ENCODE assay signal across 8 cellular contexts in the genomic region with DNA sequence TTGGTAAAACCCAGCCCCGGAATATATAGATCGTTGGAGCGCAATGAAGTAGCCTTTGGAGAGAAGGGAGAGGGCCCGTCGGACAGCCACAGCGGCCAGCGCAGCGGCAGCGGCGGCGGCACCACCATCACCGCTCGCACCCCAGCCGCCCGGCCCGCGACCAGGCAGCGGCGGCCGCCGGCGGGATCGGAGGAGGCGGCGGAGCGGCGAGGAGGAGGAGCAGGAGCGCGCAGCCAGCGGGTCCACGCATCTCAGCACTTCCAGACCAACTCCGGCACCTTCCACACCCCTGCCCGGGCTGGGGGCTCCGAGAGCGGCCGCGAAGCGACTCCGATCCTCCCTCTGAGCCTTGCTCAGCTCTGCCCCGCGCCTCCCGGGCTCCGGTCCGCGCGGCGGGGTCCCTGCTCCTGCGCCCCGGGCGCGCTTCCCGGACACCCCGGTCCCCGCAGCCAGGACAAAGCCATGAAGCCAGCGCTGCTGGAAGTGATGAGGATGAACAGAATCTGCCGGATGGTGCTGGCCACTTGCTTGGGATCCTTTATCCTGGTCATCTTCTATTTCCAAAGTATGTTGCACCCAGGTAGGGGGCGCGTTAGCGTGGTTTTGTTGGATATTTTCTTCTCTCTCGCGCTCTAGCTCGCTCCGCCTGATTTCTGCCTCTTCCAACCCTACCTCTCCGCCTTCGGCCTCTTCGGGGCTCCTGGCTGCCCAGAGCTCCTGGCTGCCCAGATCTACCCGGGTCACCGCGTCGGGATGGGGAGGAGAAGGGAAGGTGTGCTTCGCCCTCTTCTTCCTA. TPM values are rescaled to one million over a fixed set of nuclear protein-coding genes. Genes with fewer than 3 reads are reported as not detected.
DNase-seq lines count a peak whose midpoint lies in the region; ATAC-seq lines count a peak whose summit lies in the region.

No MANE protein-coding gene starts in this region.

- no peaks in the 10 kb centered on the region for H3K27me3 ChIP-seq in BLaER1 treated with 17β-estradiol and CSF1 and Interleukin-3, amounts not matched to agents 10 nM and 100 nM
- no peaks in the 10 kb centered on the region for H3K27me3 ChIP-seq in effector memory CD4-positive, alpha-beta T cell (replicated peaks; ENCODE audit: control insufficient read depth, insufficient read depth, low read length, poor library complexity, severe bottlenecking)

- peaks cover 3 to 52% (median 43%) of the 10 kb centered on the region in 11 experiments; a peak in 21 of 22 replicates for H4K20me1 ChIP-seq in BLaER1 treated with 17β-estradiol and CSF1 and Interleukin-3, amounts not matched to agents 10 nM and 100 nM

- peak overlapping the region; percentile 73 to 97 (median 94) for H3K27ac ChIP-seq in BLaER1 treated with 17β-estradiol and CSF1 and Interleukin-3, amounts not matched to agents 10 nM and 100 nM
- H3K27ac ChIP-seq in effector memory CD4-positive, alpha-beta T cell (ENCODE audit: insufficient read depth, low read length, poor library complexity, severe bottlenecking) = peak overlapping the region; percentile 88

- H3K4me1 ChIP-seq in BLaER1 treated with 17β-estradiol and CSF1 and Interleukin-3, amounts not matched to agents 10 nM and 100 nM = peaks cover 36 to 45% (median 40%) of the 10 kb centered on the region in 10 experiments
- peaks cover 29% of the 10 kb centered on the region for H3K4me1 ChIP-seq in effector memory CD4-positive, alpha-beta T cell (ENCODE audit: control insufficient read depth, insufficient read depth, low read length, poor library complexity, severe bottlenecking)

- ATAC-seq in GM19023 (IDR thresholded peaks at IDR 0.05; ENCODE audit: unreplicated experiment) (peak; percentile 35), HG03159 (IDR thresholded peaks at IDR 0.05; ENCODE audit: unreplicated experiment) (peak; percentile 31)

- H3K4me2 ChIP-seq in BLaER1 treated with 17β-estradiol and CSF1 and Interleukin-3, amounts not matched to agents 10 nM and 100 nM = peak overlapping the region; percentile 72 to 95 (median 93)

- DNase-seq in NCI-H460 (ENCODE audit: extremely low read depth, low read depth) = peak; percentile 54
- DNase-seq in activated CD4-positive, alpha-beta T cell treated with anti-CD3 and anti-CD28 coated beads, Interleukin-2, amount 50 U/mL, for 4 hours = peak; percentile 40 to 46
- DNase-seq in effector memory CD4-positive, alpha-beta T cell = peak in 1 of 3 donors; percentile 33
- DNase-seq in lung microvascular endothelial cell (ENCODE audit: low read depth in 2 of 2) = peak; percentile 70 to 84
- DNase-seq in stimulated activated CD8-positive, alpha-beta memory T cell treated with anti-CD3 and anti-CD28 coated beads, Interleukin-15, amount 100 ng/mL, for 24 hours (ENCODE audit: low read depth) = peak; percentile 29

- H3K36me3 ChIP-seq in BLaER1 treated with 17β-estradiol and CSF1 and Interleukin-3, amounts not matched to agents 10 nM and 100 nM = peaks cover 0 to 29% (median 7%) of the 10 kb centered on the region in 11 experiments; a peak in 10 of 22 replicates
- no peaks in the 10 kb centered on the region for H3K36me3 ChIP-seq in effector memory CD4-positive, alpha-beta T cell (ENCODE audit: control insufficient read depth, insufficient read depth, low read length)

- peak overlapping the region; percentile 92 to 99 (median 96) for H3K9ac ChIP-seq in BLaER1 treated with 17β-estradiol and CSF1 and Interleukin-3, amounts not matched to agents 10 nM and 100 nM

- H3K9me3 ChIP-seq in BLaER1 treated with 17β-estradiol and CSF1 and Interleukin-3, amounts not matched to agents 10 nM and 100 nM (replicated peaks in 1 of 11) = no peaks in the 10 kb centered on the region
- H3K9me3 ChIP-seq in effector memory CD4-positive, alpha-beta T cell (ENCODE audit: control insufficient read depth, low read length) = no peaks in the 10 kb centered on the region

- peak overlapping the region; percentile 84 to 100 (median 98) for H3K4me3 ChIP-seq in BLaER1 treated with 17β-estradiol and CSF1 and Interleukin-3, amounts not matched to agents 10 nM and 100 nM
- peak overlapping the region; percentile 100 for H3K4me3 ChIP-seq in effector memory CD4-positive, alpha-beta T cell (ENCODE audit: insufficient read depth, low read depth, low read length, poor library complexity, severe bottlenecking)

RNA-seq across cellular contexts. Expression of a gene that starts 0.4 kb away (rescaled TPM):
- total RNA-seq in NCI-H460 (2014; rRNA removed; shearing (Covaris generic)) = 2.9 and 4.2 TPM in 2 replicates
- polyA plus RNA-seq in NCI-H460 (2014; cell fraction: nucleus; rRNA removed) = 1.7 and 10.6 TPM in 2 replicates
- total RNA-seq in lung microvascular endothelial cell = 2.6 and 4.8 TPM in 2 replicates
